9 cellular contexts compared by ENCODE assay signal in genomic region chr15:64507845-64508244, GRCh38. TPM values are rescaled to one million over a fixed set of nuclear protein-coding genes. Genes with fewer than 3 reads are reported as not detected.
A peak's percentile ranks its signal among the peaks of the same experiment; 100 is the strongest.
DNase-seq lines count a peak whose midpoint lies in the region; ATAC-seq and TF ChIP-seq lines count a peak whose summit lies in the region.
"Had no signal": no experiment of that assay in that cellular context is flagged by ENCODE, and none has a peak within 500 bp of the region (broad histone marks: within the 10 kb centered on the region; RNA-seq: fewer than 3 reads in every experiment).

No MANE protein-coding gene starts in this region.

- H3K9me3 Mint-ChIP-seq in activated naive CD4-positive, alpha-beta T cell treated with anti-CD3 and anti-CD28 coated beads, Interleukin-2, amount 50 U/mL, for 72 hours, result no peaks in the 10 kb centered on the region
- H3K9me3 Mint-ChIP-seq in neural progenitor cell, result no peaks in the 10 kb centered on the region

- peak overlapping the region; percentile 67 for H3K27ac ChIP-seq in WERI-Rb-1
- H3K27ac ChIP-seq in left lung, result peak overlapping the region; percentile 55 to 67
- H3K27ac ChIP-seq in thyroid gland, result peak overlapping the region; percentile 39 to 72 (median 62)
- H3K27ac ChIP-seq in neural progenitor cell, result no peak overlapping the region

- H3K4me1 ChIP-seq in left lung (peaks cover 21 to 35% of the 10 kb centered on the region in 2 donors), thyroid gland (peaks cover 47 to 51% of the 10 kb centered on the region in 2 donors), neural progenitor cell (peaks cover 10% of the 10 kb centered on the region)

- H3K4me1 Mint-ChIP-seq in neural progenitor cell, result peaks cover 45% of the 10 kb centered on the region

- peaks cover 0 to 6% of the 10 kb centered on the region in 2 donors for H3K36me3 Mint-ChIP-seq in activated naive CD4-positive, alpha-beta T cell treated with anti-CD3 and anti-CD28 coated beads, Interleukin-2, amount 50 U/mL, for 72 hours
- peaks cover 10% of the 10 kb centered on the region for H3K36me3 Mint-ChIP-seq in neural progenitor cell

- H3K27me3 Mint-ChIP-seq in neural progenitor cell (ENCODE audit: insufficient read depth, low read depth), result no peaks in the 10 kb centered on the region

- no peak overlapping the region for H2AFZ ChIP-seq in neural progenitor cell (replicated peaks)

- no peak for TF ChIP-seq POLR2A in thyroid gland (IDR thresholded peaks at IDR 0.05)

- H4K20me1 ChIP-seq in neural progenitor cell (ENCODE audit: low read depth), result peaks cover 92% of the 10 kb centered on the region

- H3K27ac Mint-ChIP-seq in activated naive CD4-positive, alpha-beta T cell treated with anti-CD3 and anti-CD28 coated beads, Interleukin-2, amount 50 U/mL, for 72 hours, result peak overlapping the region; percentile 27 to 71
- H3K27ac Mint-ChIP-seq in neural progenitor cell, result no peak overlapping the region

- H3K4me3 ChIP-seq in WERI-Rb-1 (ENCODE audit: low read depth, low read length) (no peak overlapping the region), left lung (no peak overlapping the region), thyroid gland (replicated peaks in 1 of 3) (no peak overlapping the region), neural progenitor cell (no peak overlapping the region)

- H3K36me3 ChIP-seq in WERI-Rb-1 (peaks cover 36% of the 10 kb centered on the region), left lung (peaks cover 0 to 3% of the 10 kb centered on the region in 2 donors), thyroid gland (no peaks in the 10 kb centered on the region), neural progenitor cell (no peaks in the 10 kb centered on the region)

- TF ChIP-seq CTCF in WERI-Rb-1 (IDR thresholded peaks at IDR 0.05; ENCODE audit: low read depth, low read length) (no peak), left lung (IDR thresholded peaks at IDR 0.05) (no peak), thyroid gland (IDR thresholded peaks at IDR 0.05) (no peak), neural progenitor cell (IDR thresholded peaks at IDR 0.05) (no peak)

- no peak for DNase-seq in activated naive CD4-positive, alpha-beta T cell treated with anti-CD3 and anti-CD28 coated beads, Interleukin-2, amount 50 U/mL, for 72 hours (ENCODE audit: low spot score in 2 of 2)
- DNase-seq in activated naive CD4-positive, alpha-beta T cell treated with Interleukin-2 at 50 U/mL for 16 hours, result no peak
- no peak for DNase-seq in WERI-Rb-1
- no peak for DNase-seq in left lung
- no peak for DNase-seq in thyroid gland
- DNase-seq in neural progenitor cell (ENCODE audit: low spot score), result no peak
- DNase-seq: activated effector memory CD4-positive, alpha-beta T cell treated with Interleukin-2 at 50 U/mL for 16 hours had no signal

- intact Hi-C loops in left lung (cut with DNase I) (no loop called here), thyroid gland (cut with DNase I) (no loop called here)

- peaks cover 95% of the 10 kb centered on the region for H3K79me2 ChIP-seq in neural progenitor cell (ENCODE audit: low read depth)

- 32 to 45% methylated on average over 2 of the region's 2 CpGs for WGBS in thyroid gland, 2 donors

- no peak overlapping the region for H3K4me3 Mint-ChIP-seq in neural progenitor cell

- H3K4me2 ChIP-seq in neural progenitor cell, result no peak overlapping the region

- H3F3A ChIP-seq in neural progenitor cell (ENCODE audit: low read depth), result peaks cover 10% of the 10 kb centered on the region

- no peaks in the 10 kb centered on the region for H3K27me3 ChIP-seq in WERI-Rb-1 (ENCODE audit: insufficient read depth, low read depth, severe bottlenecking)
- no peaks in the 10 kb centered on the region for H3K27me3 ChIP-seq in left lung
- no peaks in the 10 kb centered on the region for H3K27me3 ChIP-seq in thyroid gland
- H3K27me3 ChIP-seq in neural progenitor cell, result no peaks in the 10 kb centered on the region

- ATAC-seq in activated naive CD4-positive, alpha-beta T cell treated with anti-CD3 and anti-CD28 coated beads, Interleukin-2, amount 50 U/mL, for 72 hours, result no peak
- ATAC-seq in left lung (no peak), HG02852 (IDR thresholded peaks at IDR 0.05; ENCODE audit: unreplicated experiment) (no peak), GM21619 (IDR thresholded peaks at IDR 0.05; ENCODE audit: unreplicated experiment) (no peak)

- H3K9ac ChIP-seq in neural progenitor cell, result no peak overlapping the region

- H3K9me3 ChIP-seq in WERI-Rb-1 (ENCODE audit: severe bottlenecking) (no peaks in the 10 kb centered on the region), left lung (no peaks in the 10 kb centered on the region), thyroid gland (no peaks in the 10 kb centered on the region), neural progenitor cell (ENCODE audit: low read depth) (no peaks in the 10 kb centered on the region)

RNA-seq across cellular contexts. Expression of gene ZNF609, which starts 47.5 kb away (rescaled TPM):
- total RNA-seq in activated naive CD4-positive, alpha-beta T cell treated with anti-CD3 and anti-CD28 coated beads, Interleukin-2, amount 50 U/mL, for 72 hours, result 10 to 100 TPM; 35.4 to 53.0 TPM
- total RNA-seq in left lung (10 to 100 TPM; 31.9 to 37.0 TPM), thyroid gland (10 to 100 TPM; 25.2 to 45.5 (median 32.6) TPM), neural progenitor cell (ENCODE audit: low replicate concordance) (21.5 and 31.1 TPM in 2 replicates)
